Comparison of ENCODE assay signal across 10 cellular contexts in genomic region chr1:185917646-185918045, GRCh38.
DNase-seq lines count a peak whose midpoint lies in the region; TF ChIP-seq lines count a peak whose summit lies in the region.
"Had no signal": no experiment of that assay in that cellular context is flagged by ENCODE, and none has a peak within 500 bp of the region (broad histone marks: within the 10 kb centered on the region; RNA-seq: fewer than 3 reads in every experiment).

No MANE protein-coding gene starts in this region.

- no peaks in the 10 kb centered on the region for H3K36me3 Mint-ChIP-seq in HFFc6 (ENCODE audit: low read depth)
- H3K36me3 Mint-ChIP-seq: memory B cell had no signal

- H3K36me3 ChIP-seq in SJCRH30: no peaks in the 10 kb centered on the region
- H3K36me3 ChIP-seq: suprapubic skin had no signal

- peak; percentile 53 for DNase-seq in HFFc6
- peak; percentile 23 to 53 for DNase-seq in SJCRH30
- DNase-seq in fibroblast of peridontal ligament (ENCODE audit: extremely low read depth): peak; percentile 74
- peak; percentile 31 for DNase-seq in skeletal muscle cell (ENCODE audit: low read depth)
- no peak for DNase-seq in RPMI8226
- DNase-seq in NCI-H524 (lab: John Stamatoyannopoulos, UW): no peak
- DNase-seq in T1000 (lab: John Stamatoyannopoulos, UW): no peak
- DNase-seq: effector CD8-positive, alpha-beta T cell had no signal

- TF ChIP-seq CTCF in HFFc6 (IDR thresholded peaks at IDR 0.05): no peak

- H3K9me3 ChIP-seq in SJCRH30 (replicated peaks): no peaks in the 10 kb centered on the region
- H3K9me3 ChIP-seq: suprapubic skin had no signal

- H3K27me3 Mint-ChIP-seq in HFFc6 (ENCODE audit: insufficient read depth): peaks cover 4% of the 10 kb centered on the region; the same call in 1 of the 2 replicates

- no peak overlapping the region for H3K27ac ChIP-seq in SJCRH30
- H3K27ac ChIP-seq: suprapubic skin had no signal

- H3K4me3 Mint-ChIP-seq in HFFc6: no peak overlapping the region
- H3K4me3 Mint-ChIP-seq: memory B cell had no signal

- H3K4me3 ChIP-seq in SJCRH30: no peak overlapping the region
- no peak overlapping the region for H3K4me3 ChIP-seq in skeletal muscle cell (ENCODE audit: low read depth, low read length)
- H3K4me3 ChIP-seq: suprapubic skin had no signal

- no peaks in the 10 kb centered on the region for H3K4me1 ChIP-seq in SJCRH30
- H3K4me1 ChIP-seq: suprapubic skin had no signal

- H3K4me1 Mint-ChIP-seq in HFFc6 (ENCODE audit: low read depth): peaks cover 14% of the 10 kb centered on the region; the same call in 1 of the 2 replicates
- H3K4me1 Mint-ChIP-seq: memory B cell had no signal

- H3K27me3 ChIP-seq in SJCRH30: no peaks in the 10 kb centered on the region
- H3K27me3 ChIP-seq: suprapubic skin had no signal

- H3K9me3 Mint-ChIP-seq in HFFc6: no peaks in the 10 kb centered on the region
- H3K9me3 Mint-ChIP-seq: memory B cell had no signal

- H3K27ac Mint-ChIP-seq in HFFc6: no peak overlapping the region
- H3K27ac Mint-ChIP-seq: memory B cell had no signal

Comparison
In these comparisons a context has a peak if more than half of its experiments do, and no peak if none do; other contexts are left out.
1. DNase-seq: peak in HFFc6 (single experiment), SJCRH30 (2 of 2), fibroblast of peridontal ligament (single experiment) and skeletal muscle cell (single experiment); none in RPMI8226 (single experiment), NCI-H524 (0 of 2) and T1000 (single experiment).